In genomic region chr1:179813626-179814351, GRCh38 we compare ENCODE assay signal across 12 cellular contexts.
A peak's percentile ranks its signal among the peaks of the same experiment; 100 is the strongest.
DNase-seq lines count a peak whose midpoint lies in the region; ATAC-seq, FAIRE-seq and TF ChIP-seq lines count a peak whose summit lies in the region.
"Had no signal": no experiment of that assay in that cellular context is flagged by ENCODE, and none has a peak within 500 bp of the region (broad histone marks: within the 10 kb centered on the region; RNA-seq: fewer than 3 reads in every experiment).

No MANE protein-coding gene starts in this region.

- peaks cover 34% of the 10 kb centered on the region for H3K27me3 Mint-ChIP-seq in GM23338 (ENCODE audit: insufficient read depth, low read depth, poor library complexity)

- H3K9ac ChIP-seq in SU-DHL-6 (ENCODE audit: low read length) (no peak overlapping the region), kidney (ENCODE audit: low read length in 2 of 2) (no peak overlapping the region), skeletal muscle satellite cell (ENCODE audit: low read depth, low read length) (no peak overlapping the region)
- H3K9ac ChIP-seq: SK-N-SH had no signal

- H3K27ac Mint-ChIP-seq in GM23338: no peak overlapping the region

- H3K4me1 Mint-ChIP-seq in GM23338: peaks cover 12% of the 10 kb centered on the region

- no peak for DNase-seq in GM23338 (ENCODE audit: low spot score)
- DNase-seq in kidney: peak; percentile 68
- DNase-seq in T-helper 2 cell: no peak
- DNase-seq: COR-L47, NCI-H1092 had no signal

- H3K4me3 ChIP-seq in GM23338 (0 out of 2 replicates have a peak overlapping the region, but pooled peaks have one; percentile 77), SU-DHL-6 (ENCODE audit: insufficient read depth, low read length, poor library complexity, severe bottlenecking) (no peak overlapping the region), kidney (ENCODE audit: low read length in 2 of 2) (no peak overlapping the region), skeletal muscle satellite cell (ENCODE audit: low read length) (no peak overlapping the region)

- no peak for FAIRE-seq in kidney (lab: Jason Lieb, UNC)
- FAIRE-seq: frontal cortex had no signal

- ATAC-seq in GM23338 (no peak), HG02884 (IDR thresholded peaks at IDR 0.05; ENCODE audit: unreplicated experiment) (no peak), HG02642 (IDR thresholded peaks at IDR 0.05; ENCODE audit: poor library complexity, unreplicated experiment) (no peak)

- H2AFZ ChIP-seq in GM23338 (peak overlapping the region; percentile 83), SU-DHL-6 (ENCODE audit: low read depth, low read length, severe bottlenecking) (peak overlapping the region; percentile 30)

- no peaks in the 10 kb centered on the region for H3K9me3 Mint-ChIP-seq in GM23338

- peaks cover 14% of the 10 kb centered on the region; the same call in 1 of the 2 replicates for H3K27me3 ChIP-seq in GM23338 (ENCODE audit: insufficient read depth)
- H3K27me3 ChIP-seq in SU-DHL-6 (ENCODE audit: low read length): no peaks in the 10 kb centered on the region
- H3K27me3 ChIP-seq in skeletal muscle satellite cell (ENCODE audit: control insufficient read depth, insufficient read depth, low read length): peaks cover 41% of the 10 kb centered on the region
- H3K27me3 ChIP-seq: upper lobe of left lung had no signal

- 0 out of 2 replicates have a peak, but pooled peaks cover 4% of the 10 kb centered on the region for H3F3A ChIP-seq in GM23338 (replicated peaks; ENCODE audit: low read depth)
- no peaks in the 10 kb centered on the region for H3F3A ChIP-seq in SU-DHL-6 (ENCODE audit: insufficient read depth)

- H3K4me2 ChIP-seq in GM23338: peak overlapping the region; percentile 78; the same call in 1 of the 2 replicates
- no peak overlapping the region for H3K4me2 ChIP-seq in SU-DHL-6 (ENCODE audit: low read depth, low read length, poor library complexity, severe bottlenecking)
- H3K4me2 ChIP-seq in skeletal muscle satellite cell (ENCODE audit: low read length): peak overlapping the region; percentile 91
- H3K4me2 ChIP-seq: SK-N-SH had no signal

- no peaks in the 10 kb centered on the region for H4K20me1 ChIP-seq in GM23338 (replicated peaks; ENCODE audit: insufficient read depth)
- no peaks in the 10 kb centered on the region for H4K20me1 ChIP-seq in SU-DHL-6 (ENCODE audit: low read depth, low read length)

- TF ChIP-seq CTCF in GM23338 (conservative IDR thresholded peaks at IDR 0.05; ENCODE audit: low read depth in 2 of 2) (no peak), SU-DHL-6 (IDR thresholded peaks at IDR 0.05; ENCODE audit: insufficient read depth, low read length, poor library complexity, severe bottlenecking) (no peak), kidney (IDR thresholded peaks at IDR 0.05; ENCODE audit: borderline replicate concordance, extremely low read depth, insufficient read depth) (no peak)

- H3K9me2 ChIP-seq in GM23338 (ENCODE audit: insufficient read depth) (no peaks in the 10 kb centered on the region), SU-DHL-6 (replicated peaks; ENCODE audit: insufficient read depth, low read length) (no peaks in the 10 kb centered on the region)
- H3K9me2 ChIP-seq: SK-N-SH had no signal

- no peaks in the 10 kb centered on the region for H3K36me3 Mint-ChIP-seq in GM23338 (ENCODE audit: low read depth)

- intact Hi-C loops in kidney (cut with DNase I): loop anchor here (5.0 kb wide), 1 partner anchor 106 kb away; no protein-coding TSS in a partner anchor

- H3K36me3 ChIP-seq in GM23338 (ENCODE audit: insufficient read depth) (no peaks in the 10 kb centered on the region), SU-DHL-6 (ENCODE audit: low read length) (no peaks in the 10 kb centered on the region), kidney (ENCODE audit: control insufficient read depth in 1 of 2, insufficient read depth in 2 of 2, low read length in 2 of 2) (no peaks in the 10 kb centered on the region), skeletal muscle satellite cell (ENCODE audit: insufficient read depth, low read length) (no peaks in the 10 kb centered on the region)
- H3K36me3 ChIP-seq: upper lobe of left lung had no signal

- H3K4me1 ChIP-seq in GM23338 (ENCODE audit: insufficient read depth) (peaks cover 7% of the 10 kb centered on the region; the same call in 1 of the 2 replicates), kidney (ENCODE audit: control insufficient read depth in 1 of 2, insufficient read depth in 1 of 2, low read depth in 1 of 2, low read length in 2 of 2) (peaks cover 8 to 13% of the 10 kb centered on the region in 2 donors), skeletal muscle satellite cell (ENCODE audit: control insufficient read depth, insufficient read depth, low read length) (peaks cover 25% of the 10 kb centered on the region)

- H3K9me3 ChIP-seq in SU-DHL-6 (ENCODE audit: insufficient read depth, low read length) (no peaks in the 10 kb centered on the region), kidney (ENCODE audit: control insufficient read depth in 1 of 2, low read length in 2 of 2) (no peaks in the 10 kb centered on the region), skeletal muscle satellite cell (replicated peaks; ENCODE audit: low read length) (no peaks in the 10 kb centered on the region)
- H3K9me3 ChIP-seq: SK-N-SH, upper lobe of left lung had no signal

- H3K79me2 ChIP-seq in GM23338 (replicated peaks; ENCODE audit: insufficient read depth) (no peaks in the 10 kb centered on the region), SU-DHL-6 (ENCODE audit: insufficient read depth, low read length) (no peaks in the 10 kb centered on the region)

- no peak overlapping the region for H3K27ac ChIP-seq in GM23338 (ENCODE audit: low read depth)
- no peak overlapping the region for H3K27ac ChIP-seq in SU-DHL-6 (ENCODE audit: low read depth, low read length)
- no peak overlapping the region for H3K27ac ChIP-seq in kidney (ENCODE audit: low read depth in 2 of 2, low read length in 2 of 2)

- H3K4me3 Mint-ChIP-seq in GM23338: no peak overlapping the region; the same call in 2 of the 3 replicates

TF ChIP-seq in GM23338, 12 proteins besides CTCF, POLR2A, EP300 and RAD21 (continues in another document):
- TF ChIP-seq REST (IDR thresholded peaks at IDR 0.05; ENCODE audit: unreplicated experiment): no peak
